ENCODE assay signal across 18 cellular contexts in genomic region chrX:52896438-52896837, GRCh38. TPM values are rescaled to one million over a fixed set of nuclear protein-coding genes. Genes with fewer than 3 reads are reported as not detected.
DNase-seq lines count a peak whose midpoint lies in the region; ATAC-seq and TF ChIP-seq lines count a peak whose summit lies in the region.
"Not testable (repeated sequence)": the region's sequence is repeated elsewhere in the genome, so short reads cannot be mapped to it uniquely, and the experiment has no call there.
"Had no signal": no experiment of that assay in that cellular context is flagged by ENCODE, and none has a peak within 500 bp of the region (broad histone marks: within the 10 kb centered on the region; RNA-seq: fewer than 3 reads in every experiment).

No MANE protein-coding gene starts in this region.

- DNase-seq in activated T-cell treated with anti-CD3 and anti-CD28 coated beads, Interleukin-2, amount 50 U/mL, for 4 hours; natural killer cell treated with Interleukin-12 subunit alpha and Interleukin-12 subunit beta and Interleukin-15 and Interleukin-18, amount 100 ng/mL, for 72 hours (ENCODE audit: low spot score): not testable (repeated sequence)

- not testable (repeated sequence) for H3K9me3 Mint-ChIP-seq in activated T-cell treated with anti-CD3 and anti-CD28 coated beads, Interleukin-2, amount 50 U/mL, for 4 hours; natural killer cell treated with Interleukin-12 subunit alpha and Interleukin-12 subunit beta and Interleukin-15 and Interleukin-18, amount 100 ng/mL, for 72 hours

- not testable (repeated sequence) for TF ChIP-seq POLR2A in GM18505 (IDR thresholded peaks at IDR 0.05; ENCODE audit: borderline replicate concordance, extremely low read depth, insufficient read depth, insufficient read length)

- H3K4me3 Mint-ChIP-seq in activated T-cell treated with anti-CD3 and anti-CD28 coated beads, Interleukin-2, amount 50 U/mL, for 4 hours; natural killer cell treated with Interleukin-12 subunit alpha and Interleukin-12 subunit beta and Interleukin-15 and Interleukin-18, amount 100 ng/mL, for 72 hours: not testable (repeated sequence)

- not testable (repeated sequence) for H3K27ac Mint-ChIP-seq in natural killer cell treated with Interleukin-12 subunit alpha and Interleukin-12 subunit beta and Interleukin-15 and Interleukin-18, amount 100 ng/mL, for 72 hours

- H3K36me3 Mint-ChIP-seq in activated T-cell treated with anti-CD3 and anti-CD28 coated beads, Interleukin-2, amount 50 U/mL, for 4 hours (ENCODE audit: insufficient read depth); natural killer cell treated with Interleukin-12 subunit alpha and Interleukin-12 subunit beta and Interleukin-15 and Interleukin-18, amount 100 ng/mL, for 72 hours: not testable (repeated sequence)

- H3K27me3 Mint-ChIP-seq in activated T-cell treated with anti-CD3 and anti-CD28 coated beads, Interleukin-2, amount 50 U/mL, for 4 hours (ENCODE audit: low read depth); natural killer cell treated with Interleukin-12 subunit alpha and Interleukin-12 subunit beta and Interleukin-15 and Interleukin-18, amount 100 ng/mL, for 72 hours: not testable (repeated sequence)

- peak; percentile 24 for ATAC-seq in GM18505 (IDR thresholded peaks at IDR 0.05; ENCODE audit: unreplicated experiment)
- peak; percentile 18 for ATAC-seq in GM19035 (IDR thresholded peaks at IDR 0.05; ENCODE audit: unreplicated experiment)
- ATAC-seq in GM21447 (IDR thresholded peaks at IDR 0.05; ENCODE audit: unreplicated experiment): peak; percentile 53
- peak; percentile 23 for ATAC-seq in HG02678 (IDR thresholded peaks at IDR 0.05; ENCODE audit: unreplicated experiment)
- ATAC-seq in HG03064 (IDR thresholded peaks at IDR 0.05; ENCODE audit: low read depth, unreplicated experiment): peak; percentile 18
- peak; percentile 28 for ATAC-seq in HG03457 (IDR thresholded peaks at IDR 0.05; ENCODE audit: unreplicated experiment)
- peak; percentile 2 to 5 for ATAC-seq in activated T-cell treated with anti-CD3 and anti-CD28 coated beads, Interleukin-2, amount 50 U/mL, for 4 hours
- ATAC-seq in natural killer cell treated with Interleukin-12 subunit alpha and Interleukin-12 subunit beta and Interleukin-15 and Interleukin-18, amount 100 ng/mL, for 72 hours: peak; percentile 2 to 11

- not testable (repeated sequence) for H3K4me1 Mint-ChIP-seq in activated T-cell treated with anti-CD3 and anti-CD28 coated beads, Interleukin-2, amount 50 U/mL, for 4 hours (ENCODE audit: low read depth); natural killer cell treated with Interleukin-12 subunit alpha and Interleukin-12 subunit beta and Interleukin-15 and Interleukin-18, amount 100 ng/mL, for 72 hours (ENCODE audit: low read depth in 2 of 2)

RNA-seq across cellular contexts. Expression of gene FAM156B, which starts 0.7 kb away (rescaled TPM):
- total RNA-seq in activated T-cell treated with anti-CD3 and anti-CD28 coated beads, Interleukin-2, amount 50 U/mL, for 4 hours: 10 to 100 TPM; 13.4 to 18.2 (median 14.2) TPM
- 10 to 100 TPM in 1 of 2 donors, 1 to 10 TPM in 1; 4.7 to 36.1 TPM for total RNA-seq in natural killer cell treated with Interleukin-12 subunit alpha and Interleukin-12 subunit beta and Interleukin-15 and Interleukin-18, amount 100 ng/mL, for 72 hours

RNA-seq across cellular contexts. Expression of gene XAGE3, which starts 28.6 kb away (rescaled TPM):
- not detected for total RNA-seq in activated T-cell treated with anti-CD3 and anti-CD28 coated beads, Interleukin-2, amount 50 U/mL, for 4 hours
- not detected for total RNA-seq in natural killer cell treated with Interleukin-12 subunit alpha and Interleukin-12 subunit beta and Interleukin-15 and Interleukin-18, amount 100 ng/mL, for 72 hours
- total RNA-seq: adrenal gland; breast epithelium; CD4-positive, CD25-positive, alpha-beta regulatory T cell; heart left ventricle; HFFc6; left lobe of liver; neural crest cell; posterior vena cava; Right ventricle myocardium inferior; tibial nerve had no signal
